16 cellular contexts compared by ENCODE assay signal in the genomic region with DNA sequence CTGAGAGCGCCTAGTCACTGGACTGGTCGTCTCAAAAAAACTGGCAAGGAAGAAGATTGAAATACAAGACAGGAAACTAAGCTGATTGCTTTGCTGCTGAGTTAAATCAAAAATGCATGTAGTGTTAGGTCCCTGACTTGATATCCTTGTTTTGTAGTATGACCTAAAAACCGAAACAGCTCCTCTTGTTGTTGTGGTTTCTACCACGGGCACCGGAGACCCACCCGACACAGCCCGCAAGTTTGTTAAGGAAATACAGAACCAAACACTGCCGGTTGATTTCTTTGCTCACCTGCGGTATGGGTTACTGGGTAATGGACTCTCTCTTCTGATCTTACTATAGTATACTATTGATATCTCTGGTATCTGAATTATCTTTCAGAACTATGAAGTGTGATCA. TPM values are rescaled to one million over a fixed set of nuclear protein-coding genes. Genes with fewer than 3 reads are reported as not detected.
DNase-seq lines count a peak whose midpoint lies in the region; ATAC-seq and TF ChIP-seq lines count a peak whose summit lies in the region.
"Had no signal": no experiment of that assay in that cellular context is flagged by ENCODE, and none has a peak within 500 bp of the region (broad histone marks: within the 10 kb centered on the region; RNA-seq: fewer than 3 reads in every experiment).

No MANE protein-coding gene starts in this region.

- no peaks in the 10 kb centered on the region for H3K9me2 ChIP-seq in Loucy (replicated peaks; ENCODE audit: low read depth, low read length)

- peak; percentile 47 for DNase-seq in activated CD4-positive, alpha-beta T cell treated with anti-CD3 and anti-CD28 coated beads for 48 hours
- no peak for DNase-seq in activated CD4-positive, alpha-beta T cell treated with anti-CD3 and anti-CD28 coated beads for 1 hour
- peak; percentile 48 to 49 for DNase-seq in activated T-cell treated with anti-CD3 and anti-CD28 coated beads, Interleukin-2, amount 50 U/mL, for 72 hours
- DNase-seq in neural crest cell (ENCODE audit: low read depth, low spot score) (no peak), NCI-H1417 (lab: John Stamatoyannopoulos, UW) (no peak), AML-193 (lab: John Stamatoyannopoulos, UW) (no peak)
- DNase-seq: 8988T, cortex of kidney, NCI-H510A, Peyer's patch, right cardiac atrium, SW 1271 had no signal

- peaks cover 24 to 30% of the 10 kb centered on the region in 2 donors for H3K36me3 Mint-ChIP-seq in activated T-cell treated with anti-CD3 and anti-CD28 coated beads, Interleukin-2, amount 50 U/mL, for 72 hours (ENCODE audit: insufficient read depth in 2 of 2)
- H3K36me3 Mint-ChIP-seq in neural crest cell (ENCODE audit: low read depth): peaks cover 4% of the 10 kb centered on the region

- TF ChIP-seq CTCF in Loucy (conservative IDR thresholded peaks at IDR 0.05; ENCODE audit: low read length) (no peak), neural crest cell (conservative IDR thresholded peaks at IDR 0.05) (no peak)

- no peak overlapping the region for H3K9ac ChIP-seq in Loucy (ENCODE audit: low read depth, low read length, poor library complexity, severe bottlenecking)

- no peak overlapping the region for H2AFZ ChIP-seq in Loucy (ENCODE audit: low read length)

- peaks cover 4% of the 10 kb centered on the region for H3K27me3 ChIP-seq in Loucy (ENCODE audit: insufficient read depth, low read length, poor library complexity, severe bottlenecking)
- H3K27me3 ChIP-seq: Peyer's patch had no signal

- H3K79me2 ChIP-seq in Loucy (ENCODE audit: insufficient read depth, low read length): peaks cover 75% of the 10 kb centered on the region

- peaks cover 48% of the 10 kb centered on the region for H4K20me1 ChIP-seq in Loucy (ENCODE audit: insufficient read depth, low read length, poor library complexity, severe bottlenecking)

- H3F3A ChIP-seq in Loucy (ENCODE audit: low read depth): no peaks in the 10 kb centered on the region

- H3K4me3 Mint-ChIP-seq in activated T-cell treated with anti-CD3 and anti-CD28 coated beads, Interleukin-2, amount 50 U/mL, for 72 hours: peak overlapping the region; percentile 23 to 66
- peak overlapping the region; percentile 14 for H3K4me3 Mint-ChIP-seq in neural crest cell

- H3K4me1 ChIP-seq in Loucy (ENCODE audit: insufficient read depth, low read length, poor library complexity, severe bottlenecking): peaks cover 35% of the 10 kb centered on the region

- ATAC-seq in activated T-cell treated with anti-CD3 and anti-CD28 coated beads, Interleukin-2, amount 50 U/mL, for 72 hours (replicated peaks in 1 of 2): peak; percentile 4 to 6
- ATAC-seq in HG02938 (IDR thresholded peaks at IDR 0.05; ENCODE audit: unreplicated experiment): no peak
- ATAC-seq: K562, right cardiac atrium had no signal

- H3K4me3 ChIP-seq in Loucy (ENCODE audit: low read length, poor library complexity, severe bottlenecking): no peak overlapping the region
- H3K4me3 ChIP-seq: K562, Peyer's patch had no signal

- no peaks in the 10 kb centered on the region for H3K9me3 Mint-ChIP-seq in activated T-cell treated with anti-CD3 and anti-CD28 coated beads, Interleukin-2, amount 50 U/mL, for 72 hours
- no peaks in the 10 kb centered on the region for H3K9me3 Mint-ChIP-seq in neural crest cell

- peak overlapping the region; percentile 97 for H3K4me2 ChIP-seq in Loucy (ENCODE audit: low read depth, low read length, poor library complexity, severe bottlenecking)

- peaks cover 74% of the 10 kb centered on the region for H3K4me1 Mint-ChIP-seq in activated T-cell treated with anti-CD3 and anti-CD28 coated beads, Interleukin-2, amount 50 U/mL, for 72 hours (ENCODE audit: low read depth)
- peaks cover 18% of the 10 kb centered on the region for H3K4me1 Mint-ChIP-seq in neural crest cell

- H3K36me3 ChIP-seq in Loucy (ENCODE audit: insufficient read depth, low read length): peaks cover 30% of the 10 kb centered on the region

- H3K9me3 ChIP-seq in Loucy (ENCODE audit: insufficient read depth, low read depth, low read length): no peaks in the 10 kb centered on the region
- H3K9me3 ChIP-seq: Peyer's patch had no signal

- peak overlapping the region; percentile 23 for H3K27ac Mint-ChIP-seq in activated T-cell treated with anti-CD3 and anti-CD28 coated beads, Interleukin-2, amount 50 U/mL, for 72 hours
- no peak overlapping the region for H3K27ac Mint-ChIP-seq in neural crest cell (ENCODE audit: unreplicated experiment)

- no peaks in the 10 kb centered on the region for H3K27me3 Mint-ChIP-seq in activated T-cell treated with anti-CD3 and anti-CD28 coated beads, Interleukin-2, amount 50 U/mL, for 72 hours (ENCODE audit: low read depth)
- H3K27me3 Mint-ChIP-seq in neural crest cell (ENCODE audit: low read depth): no peaks in the 10 kb centered on the region

RNA-seq across cellular contexts. Expression of gene MTRR, which starts 4.3 kb away (rescaled TPM):
- 10 to 100 TPM; 65.0 to 67.6 TPM for total RNA-seq in activated T-cell treated with anti-CD3 and anti-CD28 coated beads, Interleukin-2, amount 50 U/mL, for 72 hours
- 43.3 and 50.8 TPM in 2 replicates for total RNA-seq in neural crest cell

RNA-seq across cellular contexts. Expression of gene FASTKD3, which starts 4.4 kb away (rescaled TPM):
- total RNA-seq in activated T-cell treated with anti-CD3 and anti-CD28 coated beads, Interleukin-2, amount 50 U/mL, for 72 hours: 10 to 100 TPM in 1 of 2 donors, 1 to 10 TPM in 1; 8.5 to 12.3 TPM
- 12.2 and 12.9 TPM in 2 replicates for total RNA-seq in neural crest cell

RNA-seq across cellular contexts. Expression of gene CFAP90, which starts 22.3 kb away (rescaled TPM):
- not detected for total RNA-seq in activated T-cell treated with anti-CD3 and anti-CD28 coated beads, Interleukin-2, amount 50 U/mL, for 72 hours
- total RNA-seq in neural crest cell: 0.68 and 0.84 TPM in 2 replicates
- total RNA-seq: fibroblast of lung, K562, Peyer's patch had no signal

Comparison
In these comparisons a context has a peak if more than half of its experiments do, and no peak if none do; other contexts are left out.
1. DNase-seq: peak in activated CD4-positive, alpha-beta T cell treated with anti-CD3 and anti-CD28 coated beads for 48 hours (single experiment) and activated T-cell treated with anti-CD3 and anti-CD28 coated beads, Interleukin-2, amount 50 U/mL, for 72 hours (2 of 2); none in activated CD4-positive, alpha-beta T cell treated with anti-CD3 and anti-CD28 coated beads for 1 hour (single experiment), neural crest cell (single experiment), NCI-H1417 (0 of 3) and AML-193 (0 of 2).